1 cellular context compared by ENCODE assay signal in the genomic region with DNA sequence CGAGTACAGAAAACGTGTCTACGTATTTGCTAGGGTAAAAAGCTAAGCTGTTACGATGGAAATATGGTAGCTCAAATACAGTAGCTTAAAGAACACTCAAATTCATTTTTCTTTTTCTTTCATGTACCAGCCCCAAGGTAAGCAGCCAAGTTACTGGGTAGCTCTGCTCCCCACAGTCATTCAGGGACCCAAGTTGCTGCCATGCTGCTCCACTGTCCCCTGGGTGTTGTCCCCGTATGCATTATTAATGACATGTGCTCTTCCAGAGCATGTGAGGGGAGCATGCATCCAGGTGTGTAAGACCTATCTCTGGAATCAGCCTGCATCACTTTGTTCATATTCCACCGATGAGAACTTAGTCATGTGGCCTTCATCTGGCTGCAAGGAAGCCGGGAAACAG.
TF ChIP-seq lines count a peak whose summit lies in the region.

No MANE protein-coding gene starts in this region.

TF ChIP-seq in GM23338, 12 proteins besides CTCF, POLR2A, EP300 and RAD21 (continued from another document):
- TF ChIP-seq ZNF462 (CRISPR knock-in tag; IDR thresholded peaks at IDR 0.05) = no peak
